2 cellular contexts compared by ENCODE assay signal in the genomic region with DNA sequence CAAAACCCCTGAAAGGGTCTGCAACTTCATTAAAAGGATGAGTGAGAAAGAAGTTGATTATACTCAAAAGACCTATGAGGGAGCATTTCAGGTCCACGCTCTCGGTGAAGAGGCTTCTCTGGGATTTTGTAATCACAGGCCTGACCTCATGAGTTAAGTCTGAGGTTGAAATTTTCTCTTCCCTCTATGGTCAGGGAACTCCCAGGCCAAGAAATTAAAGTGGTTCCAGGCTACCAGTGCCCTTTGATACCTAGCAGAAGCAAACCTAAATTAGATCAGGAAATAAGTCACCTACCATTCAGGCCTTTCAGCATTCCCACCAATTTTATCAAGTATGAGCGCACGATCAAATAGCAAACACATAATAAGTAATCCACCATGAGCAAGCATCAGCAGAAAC.
A peak's percentile ranks its signal among the peaks of the same experiment; 100 is the strongest.
TF ChIP-seq lines count a peak whose summit lies in the region.

No MANE protein-coding gene starts in this region.

TF ChIP-seq in liver, 16 proteins besides CTCF, POLR2A, EP300 and RAD21:
- TF ChIP-seq RXRA (IDR thresholded peaks at IDR 0.05) = peak in 1 of 2 donors; percentile 18
- TF ChIP-seq FOXA2 (IDR thresholded peaks at IDR 0.05) = no peak
- peak; percentile 34 to 55 for TF ChIP-seq HNF4A (conservative IDR thresholded peaks at IDR 0.05)
- no peak for TF ChIP-seq GABPA (IDR thresholded peaks at IDR 0.05 in 1 of 2, conservative IDR thresholded peaks at IDR 0.05 in 1 of 2)
- TF ChIP-seq SP1 (IDR thresholded peaks at IDR 0.05) = peak; percentile 53

TF ChIP-seq in HepG2, 621 proteins besides CTCF, POLR2A, EP300 and RAD21:
- TF ChIP-seq IRF9 (CRISPR knock-in tag; IDR thresholded peaks at IDR 0.05; ENCODE audit: borderline replicate concordance) = no peak
- no peak for TF ChIP-seq POLR2G (IDR thresholded peaks at IDR 0.05; ENCODE audit: low read depth, low read length)
- no peak for TF ChIP-seq NKX3-1 (CRISPR knock-in tag; IDR thresholded peaks at IDR 0.05)
- TF ChIP-seq, protein P1, sequence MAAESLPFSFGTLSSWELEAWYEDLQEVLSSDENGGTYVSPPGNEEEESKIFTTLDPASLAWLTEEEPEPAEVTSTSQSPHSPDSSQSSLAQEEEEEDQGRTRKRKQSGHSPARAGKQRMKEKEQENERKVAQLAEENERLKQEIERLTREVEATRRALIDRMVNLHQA (CRISPR knock-in tag; IDR thresholded peaks at IDR 0.05) = no peak
- TF ChIP-seq, protein P2, sequence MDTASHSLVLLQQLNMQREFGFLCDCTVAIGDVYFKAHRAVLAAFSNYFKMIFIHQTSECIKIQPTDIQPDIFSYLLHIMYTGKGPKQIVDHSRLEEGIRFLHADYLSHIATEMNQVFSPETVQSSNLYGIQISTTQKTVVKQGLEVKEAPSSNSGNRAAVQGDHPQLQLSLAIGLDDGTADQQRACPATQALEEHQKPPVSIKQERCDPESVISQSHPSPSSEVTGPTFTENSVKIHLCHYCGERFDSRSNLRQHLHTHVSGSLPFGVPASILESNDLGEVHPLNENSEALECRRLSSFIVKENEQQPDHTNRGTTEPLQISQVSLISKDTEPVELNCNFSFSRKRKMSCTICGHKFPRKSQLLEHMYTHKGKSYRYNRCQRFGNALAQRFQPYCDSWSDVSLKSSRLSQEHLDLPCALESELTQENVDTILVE (CRISPR knock-in tag; IDR thresholded peaks at IDR 0.05) = no peak
- TF ChIP-seq NR2F2 (IDR thresholded peaks at IDR 0.05; ENCODE audit: borderline replicate concordance, low read depth) = no peak
- TF ChIP-seq, protein P3, sequence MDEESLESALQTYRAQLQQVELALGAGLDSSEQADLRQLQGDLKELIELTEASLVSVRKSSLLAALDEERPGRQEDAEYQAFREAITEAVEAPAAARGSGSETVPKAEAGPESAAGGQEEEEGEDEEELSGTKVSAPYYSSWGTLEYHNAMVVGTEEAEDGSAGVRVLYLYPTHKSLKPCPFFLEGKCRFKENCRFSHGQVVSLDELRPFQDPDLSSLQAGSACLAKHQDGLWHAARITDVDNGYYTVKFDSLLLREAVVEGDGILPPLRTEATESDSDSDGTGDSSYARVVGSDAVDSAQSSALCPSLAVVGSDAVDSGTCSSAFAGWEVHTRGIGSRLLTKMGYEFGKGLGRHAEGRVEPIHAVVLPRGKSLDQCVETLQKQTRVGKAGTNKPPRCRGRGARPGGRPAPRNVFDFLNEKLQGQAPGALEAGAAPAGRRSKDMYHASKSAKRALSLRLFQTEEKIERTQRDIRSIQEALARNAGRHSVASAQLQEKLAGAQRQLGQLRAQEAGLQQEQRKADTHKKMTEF (CRISPR knock-in tag; IDR thresholded peaks at IDR 0.05) = no peak
- no peak for TF ChIP-seq ETV6 (CRISPR knock-in tag; conservative IDR thresholded peaks at IDR 0.05)
- no peak for TF ChIP-seq ZNF614 (CRISPR knock-in tag; IDR thresholded peaks at IDR 0.05; ENCODE audit: borderline replicate concordance)
- TF ChIP-seq, protein P4, sequence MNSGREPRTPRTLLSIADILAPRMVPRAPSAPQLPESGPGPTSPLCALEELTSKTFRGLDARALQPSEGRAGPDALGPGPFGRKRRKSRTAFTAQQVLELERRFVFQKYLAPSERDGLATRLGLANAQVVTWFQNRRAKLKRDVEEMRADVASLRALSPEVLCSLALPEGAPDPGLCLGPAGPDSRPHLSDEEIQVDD (CRISPR knock-in tag; IDR thresholded peaks at IDR 0.05; ENCODE audit: borderline replicate concordance) = no peak
TF ChIP-seq in HepG2: peak in this region for 0.
